1 cellular context compared by ENCODE assay signal in the genomic region with DNA sequence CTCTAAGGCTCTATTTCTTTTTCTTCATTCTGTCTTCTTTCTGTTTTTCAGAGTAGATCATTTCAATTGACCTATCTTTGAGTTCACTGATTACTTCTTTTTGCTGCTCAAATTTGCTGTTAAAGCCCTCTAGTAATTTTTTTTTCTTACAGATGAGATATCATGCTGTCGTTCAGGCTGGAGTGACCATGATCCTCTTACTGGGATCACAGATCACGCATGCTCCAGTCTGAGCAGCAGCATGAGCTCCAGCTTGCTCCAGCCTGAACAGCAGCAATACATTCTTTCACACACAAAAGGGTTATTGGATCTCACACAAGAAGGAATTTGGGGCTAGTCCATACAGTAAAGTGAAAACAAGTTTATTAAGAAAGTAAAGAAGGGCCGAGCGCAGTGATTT.
A peak's percentile ranks its signal among the peaks of the same experiment; 100 is the strongest.
TF ChIP-seq lines count a peak whose summit lies in the region.

No MANE protein-coding gene starts in this region.

TF ChIP-seq in HepG2, 621 proteins besides CTCF, POLR2A, EP300 and RAD21:
- no peak for TF ChIP-seq E2F1 (CRISPR knock-in tag; IDR thresholded peaks at IDR 0.05)
- TF ChIP-seq ZNF160 (CRISPR knock-in tag; IDR thresholded peaks at IDR 0.05), result peak; percentile 79; the same call in 1 of the 2 replicates
